Comparison of ENCODE assay signal across 1 cellular context in the genomic region with DNA sequence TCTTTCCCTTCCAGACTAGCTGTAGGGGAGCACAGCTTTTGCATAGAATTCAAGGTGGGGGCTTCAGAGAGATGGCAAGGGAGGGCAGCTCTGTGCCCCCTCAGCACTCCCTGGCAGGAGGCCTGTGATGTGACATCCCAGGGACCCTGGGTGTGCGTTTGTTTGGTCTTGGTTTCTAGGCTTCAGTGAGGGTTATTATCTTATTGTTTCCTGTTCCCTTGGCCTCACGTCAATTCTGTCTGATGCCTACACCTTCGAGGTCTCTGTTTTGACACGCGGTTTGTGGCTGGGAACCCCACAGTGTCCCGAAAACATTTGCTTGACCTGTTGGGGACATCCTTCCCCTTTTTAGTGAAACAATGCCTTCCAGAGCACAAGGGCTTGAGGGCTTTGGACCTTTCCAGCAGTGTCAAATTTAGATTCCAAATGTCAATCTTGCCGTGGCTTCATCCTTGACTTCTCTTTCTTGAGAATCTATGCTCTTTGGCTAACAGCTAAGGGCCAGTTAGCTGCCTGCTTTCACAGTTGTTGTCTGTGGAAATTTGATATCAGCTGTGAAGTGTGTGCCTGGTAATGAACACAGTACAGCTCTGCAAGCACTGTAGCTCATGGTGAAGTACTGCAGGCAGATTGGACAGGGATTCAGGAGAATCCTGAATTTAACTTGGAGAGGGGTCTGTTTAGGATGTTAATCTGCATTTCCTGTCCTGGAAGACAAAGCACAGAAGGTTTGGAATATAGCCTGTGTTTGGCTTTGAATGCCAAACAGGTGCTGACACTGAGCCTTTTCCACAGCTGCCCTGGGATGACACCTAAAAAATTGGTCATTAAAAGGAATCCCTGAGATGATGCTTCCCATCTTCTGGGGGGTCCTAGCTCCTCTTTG.
TF ChIP-seq lines count a peak whose summit lies in the region.

No MANE protein-coding gene starts in this region.

TF ChIP-seq in H1, 55 proteins besides CTCF, POLR2A, EP300 and RAD21 (continued from another document):
- TF ChIP-seq RNF2 (IDR thresholded peaks at IDR 0.05; ENCODE audit: borderline replicate concordance, low read depth, low read length, missing control alignments, poor library complexity, severe bottlenecking) (no peak), BACH1 (IDR thresholded peaks at IDR 0.05; ENCODE audit: low read length) (no peak), SIX5 (IDR thresholded peaks at IDR 0.05; ENCODE audit: low read depth, low read length) (no peak)
TF ChIP-seq in H1: peak in this region for 0.
